Comparison of ENCODE assay signal across 27 cellular contexts in the genomic region with DNA sequence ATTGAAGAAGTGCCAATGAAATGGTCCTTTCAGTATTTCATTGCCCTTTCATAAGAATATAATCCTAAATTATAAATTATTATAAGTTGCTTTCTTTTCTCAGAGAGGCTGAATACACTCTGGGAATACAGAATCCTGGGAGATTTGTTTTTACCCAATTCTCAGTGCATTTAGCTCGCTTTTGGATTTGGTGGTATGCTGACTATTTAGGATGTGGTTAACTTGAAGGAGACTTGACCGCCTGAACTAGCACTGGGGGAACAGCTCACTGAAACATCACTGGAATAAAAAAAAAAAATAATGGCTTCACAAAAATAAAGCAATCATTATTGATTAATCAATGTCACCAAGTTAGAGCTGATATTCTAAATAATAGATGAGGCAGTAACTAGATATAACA. TPM values are rescaled to one million over a fixed set of nuclear protein-coding genes. Genes with fewer than 3 reads are reported as not detected.
DNase-seq lines count a peak whose midpoint lies in the region; ATAC-seq, FAIRE-seq and TF ChIP-seq lines count a peak whose summit lies in the region.
"Had no signal": no experiment of that assay in that cellular context is flagged by ENCODE, and none has a peak within 500 bp of the region (broad histone marks: within the 10 kb centered on the region; RNA-seq: fewer than 3 reads in every experiment).

No MANE protein-coding gene starts in this region.

- intact Hi-C loops in thyroid gland (cut with DNase I): no loop called here

- TF ChIP-seq POLR2A in thyroid gland (IDR thresholded peaks at IDR 0.05): no peak

- ATAC-seq in HG03095 (IDR thresholded peaks at IDR 0.05; ENCODE audit: unreplicated experiment): no peak
- ATAC-seq: K562; left lobe of liver; naive thymus-derived CD8-positive, alpha-beta T cell; WTC11 had no signal

- 88 to 91% methylated on average over 2 of the region's 2 CpGs for WGBS in thyroid gland, 2 donors

- TF ChIP-seq CTCF in astrocyte of the cerebellum (IDR thresholded peaks at IDR 0.05; ENCODE audit: low read depth, low read length, missing control alignments) (no peak), thyroid gland (IDR thresholded peaks at IDR 0.05) (no peak)

- in situ Hi-C loops in astrocyte of the cerebellum (cut with HindIII; ENCODE audit: low sequenced_read_pairs): no loop called here

- DNase-seq in ELR (ENCODE audit: low read depth) (peak; percentile 59), astrocyte of the cerebellum (ENCODE audit: low read depth) (peak; percentile 54), hepatic stellate cell (ENCODE audit: low spot score) (peak; percentile 74), urothelium cell line (ENCODE audit: low spot score) (peak; percentile 29), thyroid gland (no peak), NCI-H2196 treated with DMSO at 0.1 percent for 48 hours (lab: John Stamatoyannopoulos, UW; ENCODE audit: unreplicated experiment) (no peak)
- DNase-seq: activated CD4-positive, alpha-beta T cell treated with anti-CD3 and anti-CD28 coated beads, Interleukin-2, amount 50 U/mL, for 1 hour; activated naive CD4-positive, alpha-beta T cell treated with anti-CD3 and anti-CD28 coated beads, Interleukin-2, amount 10 ng/mL, durations not matched to agents 7 days and 5 days; amygdala; caudate nucleus; CD4-positive, alpha-beta T cell; dermis blood vessel endothelial cell; MG63; naive thymus-derived CD8-positive, alpha-beta T cell; NCI-H2029 treated with DMSO at 0.1 percent for 48 hours; NCI-H2227 treated with DMSO at 0.1 percent for 48 hours; NCI-H748 treated with DMSO at 0.1 percent for 48 hours; SJCRH30; spleen; T1000; upper lobe of left lung had no signal

- H3K4me3 ChIP-seq in astrocyte of the cerebellum (ENCODE audit: low read depth, low read length): no peak overlapping the region
- H3K4me3 ChIP-seq in thyroid gland (replicated peaks in 1 of 3): no peak overlapping the region
- H3K4me3 ChIP-seq: K562, MG63, SJCRH30, spleen, upper lobe of left lung had no signal

- no peak overlapping the region for H3K27ac ChIP-seq in thyroid gland
- H3K27ac ChIP-seq: SJCRH30, spleen, upper lobe of left lung had no signal

- no peak for FAIRE-seq in urothelium cell line (lab: Jason Lieb, UNC)
- FAIRE-seq: endometrium, H54, K562 had no signal

- no peaks in the 10 kb centered on the region for H3K27me3 ChIP-seq in thyroid gland
- H3K27me3 ChIP-seq: MG63, SJCRH30, spleen, upper lobe of left lung had no signal

- no peaks in the 10 kb centered on the region for H3K4me1 ChIP-seq in thyroid gland
- H3K4me1 ChIP-seq: SJCRH30, upper lobe of left lung had no signal

- H3K9me3 ChIP-seq in thyroid gland: no peaks in the 10 kb centered on the region
- H3K9me3 ChIP-seq: MG63, SJCRH30 had no signal

- H3K36me3 ChIP-seq in thyroid gland: no peaks in the 10 kb centered on the region
- H3K36me3 ChIP-seq: MG63, SJCRH30, upper lobe of left lung had no signal

RNA-seq across cellular contexts. Expression of gene TNFAIP6, which starts 10.2 kb away (rescaled TPM):
- 1 to 10 TPM in 1 of 4 donors, under 1 TPM in 2, not detected in 1; 0.33 to 1.1 (median 0.83) TPM for total RNA-seq in thyroid gland
- total RNA-seq: CD4-positive, alpha-beta T cell; K562; left lobe of liver; naive thymus-derived CD8-positive, alpha-beta T cell had no signal

RNA-seq across cellular contexts. Expression of gene RIF1, which starts 42.1 kb away (rescaled TPM):
- total RNA-seq in thyroid gland: 10 to 100 TPM; 37.1 to 54.8 (median 45.3) TPM

Comparison
In these comparisons a context has a peak if more than half of its experiments do, and no peak if none do; other contexts are left out.
1. DNase-seq: peak in ELR (single experiment), astrocyte of the cerebellum (single experiment), hepatic stellate cell (single experiment) and urothelium cell line (single experiment); none in thyroid gland (0 of 2) and NCI-H2196 treated with DMSO at 0.1 percent for 48 hours (single experiment).